14 cellular contexts compared by ENCODE assay signal in the genomic region with DNA sequence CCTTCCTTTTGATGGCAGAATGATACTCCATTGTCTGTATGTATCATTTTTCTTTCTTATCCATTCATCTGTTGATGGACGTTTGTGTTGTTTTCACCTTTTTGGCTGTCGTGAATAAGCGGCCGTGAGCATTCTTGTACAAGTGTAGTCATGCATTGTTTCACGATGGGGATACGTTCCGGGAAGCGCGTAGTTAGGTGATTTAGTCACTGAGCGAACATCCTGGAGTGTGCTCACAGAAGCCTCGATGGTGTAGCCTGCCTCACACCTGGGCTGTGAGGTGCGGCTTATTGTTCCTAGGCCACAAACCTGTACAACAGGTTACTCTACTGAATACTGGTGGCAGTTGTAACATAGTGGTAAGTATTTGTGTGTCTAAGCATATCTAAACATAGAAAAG.
A peak's percentile ranks its signal among the peaks of the same experiment; 100 is the strongest.
DNase-seq lines count a peak whose midpoint lies in the region; ATAC-seq, FAIRE-seq and TF ChIP-seq lines count a peak whose summit lies in the region.
"Had no signal": no experiment of that assay in that cellular context is flagged by ENCODE, and none has a peak within 500 bp of the region (broad histone marks: within the 10 kb centered on the region; RNA-seq: fewer than 3 reads in every experiment).

No MANE protein-coding gene starts in this region.

- H3K23ac ChIP-seq in IMR-90 (ENCODE audit: low read depth, low read length) = no peak overlapping the region

- WGBS in IMR-90 (ENCODE audit: extremely low coverage in 2 of 2, insufficient read length in 1 of 2), 2 experiments = 94% methylated on average over 9 of the region's 12 CpGs; no CpG with 5 or more reads in 1 of the 2 experiments
- 82% methylated on average over 12 of the region's 12 CpGs for WGBS in HepG2 (ENCODE audit: low lambda C conversion rate)
- 41 to 52% methylated on average over 11 to 12 of the region's 12 CpGs for WGBS in transverse colon (ENCODE audit: low coverage in 1 of 2), 2 donors

- TF ChIP-seq POLR2A in IMR-90 (IDR thresholded peaks at IDR 0.05; ENCODE audit: low read depth, low read length) = no peak
- TF ChIP-seq POLR2A in HepG2 (IDR thresholded peaks at IDR 0.05; ENCODE audit: insufficient read depth in 1 of 2, low read depth in 2 of 2, low read length in 2 of 2) = no peak
- peak; percentile 19 for TF ChIP-seq POLR2A in transverse colon (IDR thresholded peaks at IDR 0.05)

- POLR2A ChIA-PET in IMR-90 (lab: Charles Lee; ENCODE audit: unreplicated experiment) = no interaction called here
- POLR2A ChIA-PET in MCF 10A (lab: Yijun Ruan, JAX) = interaction anchor here (1.2 to 4.0 kb wide), 3 partner anchors 20 to 54 kb away, joined by 4 to 39 read pairs (median 5); no protein-coding TSS in a partner anchor
- POLR2A ChIA-PET in HepG2 (lab: Yijun Ruan, JAX) = interaction anchor here (2.5 kb wide), 1 partner anchor 32 kb away, joined by 22 read pairs; no protein-coding TSS in a partner anchor

- H3K4me3 Mint-ChIP-seq in MCF 10A (ENCODE audit: unreplicated experiment) = peak overlapping the region; percentile 39
- no peak overlapping the region for H3K4me3 Mint-ChIP-seq in osteocyte (ENCODE audit: unreplicated experiment)
- H3K4me3 Mint-ChIP-seq: activated naive CD8-positive, alpha-beta T cell; CD14-positive monocyte had no signal

- no peak for TF ChIP-seq CTCF in IMR-90 (conservative IDR thresholded peaks at IDR 0.05; ENCODE audit: low read depth, low read length)
- no peak for TF ChIP-seq CTCF in MCF 10A (IDR thresholded peaks at IDR 0.05; ENCODE audit: unreplicated experiment)
- TF ChIP-seq CTCF in HepG2 (CRISPR knock-in tag; IDR thresholded peaks at IDR 0.05) = no peak
- TF ChIP-seq CTCF in transverse colon (IDR thresholded peaks at IDR 0.05) = no peak
- no peak for TF ChIP-seq CTCF in osteocyte (IDR thresholded peaks at IDR 0.05)

- intact Hi-C loops in IMR-90 (cut with micrococcal nuclease) = loop anchor here (10.0 kb wide), 2 partner anchors 136 to 176 kb away; a partner anchor contains a TSS
- intact Hi-C loops in MCF 10A (cut with micrococcal nuclease) = loop anchor here (2.0 to 10.0 kb wide), 2 partner anchors 54 to 176 kb away; no protein-coding TSS in a partner anchor
- intact Hi-C loops in HepG2 (cut with micrococcal nuclease; ENCODE audit: unreplicated experiment) = loop anchor here (5.0 kb wide), 2 partner anchors 49 to 179 kb away; no protein-coding TSS in a partner anchor
- intact Hi-C loops in transverse colon (cut with DNase I; ENCODE audit: low total_unique reads) = no loop called here

- no peak overlapping the region for H3K14ac ChIP-seq in IMR-90 (replicated peaks; ENCODE audit: low read depth, low read length)

- H3K18ac ChIP-seq in IMR-90 (ENCODE audit: low read depth, low read length) = no peak overlapping the region

- no peak overlapping the region for H3K4ac ChIP-seq in IMR-90 (ENCODE audit: low read depth, low read length)

- H3K4me1 Mint-ChIP-seq in MCF 10A (ENCODE audit: insufficient read depth, unreplicated experiment) (peaks cover 42% of the 10 kb centered on the region), osteocyte (ENCODE audit: unreplicated experiment) (peaks cover 15% of the 10 kb centered on the region)

- no peak overlapping the region for H2BK120ac ChIP-seq in IMR-90 (ENCODE audit: low read depth, low read length)

- H2BK20ac ChIP-seq in IMR-90 (ENCODE audit: low read depth, low read length) = no peak overlapping the region

- ATAC-seq in IMR-90 (ENCODE audit: low read depth) (no peak), HepG2 (no peak)

- H3K27me3 Mint-ChIP-seq in MCF 10A (ENCODE audit: insufficient read depth, unreplicated experiment) = no peaks in the 10 kb centered on the region
- no peaks in the 10 kb centered on the region for H3K27me3 Mint-ChIP-seq in osteocyte (ENCODE audit: unreplicated experiment)
- H3K27me3 Mint-ChIP-seq: activated naive CD8-positive, alpha-beta T cell had no signal

- no peak overlapping the region for H3K9ac ChIP-seq in IMR-90 (ENCODE audit: low read depth, low read length)
- no peak overlapping the region for H3K9ac ChIP-seq in HepG2 (ENCODE audit: insufficient read depth, low read depth, low read length)

- H3K9me3 Mint-ChIP-seq in MCF 10A (ENCODE audit: unreplicated experiment) = no peaks in the 10 kb centered on the region
- H3K9me3 Mint-ChIP-seq in osteocyte (ENCODE audit: unreplicated experiment) = no peaks in the 10 kb centered on the region
- H3K9me3 Mint-ChIP-seq: CD14-positive monocyte had no signal

- H3K27me3 ChIP-seq in IMR-90 (ENCODE audit: control insufficient read depth, insufficient read depth, low read length) (no peaks in the 10 kb centered on the region), HepG2 (ENCODE audit: control insufficient read depth in 1 of 2, insufficient read depth in 2 of 2, low read length in 2 of 2) (no peaks in the 10 kb centered on the region), transverse colon (no peaks in the 10 kb centered on the region)

- no peak overlapping the region for H2AK9ac ChIP-seq in IMR-90 (replicated peaks; ENCODE audit: low read depth, low read length, poor library complexity)

- H4K8ac ChIP-seq in IMR-90 (ENCODE audit: low read depth in 2 of 2, low read length in 2 of 2) = no peak overlapping the region

- H3K36me3 ChIP-seq in IMR-90 (ENCODE audit: control insufficient read depth, insufficient read depth, low read length) (no peaks in the 10 kb centered on the region), HepG2 (replicated peaks in 1 of 2; ENCODE audit: control insufficient read depth in 1 of 2, insufficient read depth in 2 of 2, low read length in 2 of 2) (peaks cover 6 to 38% of the 10 kb centered on the region in 2 experiments), transverse colon (no peaks in the 10 kb centered on the region)

- H4K5ac ChIP-seq in IMR-90 (ENCODE audit: low read depth, low read length) = no peak overlapping the region

- BruUV-seq in IMR-90 (replicated peaks; lab: Mats Ljungman, UMichigan) (no TSS peak), MCF 10A (replicated peaks; lab: Mats Ljungman, UMichigan) (no TSS peak), HepG2 (replicated peaks; lab: Mats Ljungman, UMichigan) (no TSS peak)

- H2AFZ ChIP-seq in IMR-90 (replicated peaks; ENCODE audit: low read length, poor library complexity) (no peak overlapping the region), HepG2 (ENCODE audit: low read length) (no peak overlapping the region)

- DNase-seq in IMR-90 (no peak), MCF 10A (ENCODE audit: unreplicated experiment) (peak; percentile 91), HepG2 (ENCODE audit: low spot score) (no peak), transverse colon (peak; percentile 76), osteocyte (ENCODE audit: extremely low spot score, unreplicated experiment) (no peak), G401 (ENCODE audit: low spot score) (no peak), AML-193 (lab: John Stamatoyannopoulos, UW) (no peak)
- DNase-seq: GF-D8; hypothalamus; Kasumi-1; NCI-H187; stimulated activated CD4-positive, alpha-beta T cell treated with anti-CD3 and anti-CD28 coated beads, Interleukin-1b, Interleukin-23, amount 100 ng/mL, for 48 hours had no signal

- H3K9me1 ChIP-seq in IMR-90 (ENCODE audit: insufficient read depth, low read length) = peaks cover 37% of the 10 kb centered on the region

- 0 out of 2 replicates have a peak overlapping the region, but pooled peaks have one; percentile 35 for H2AK5ac ChIP-seq in IMR-90 (ENCODE audit: low read depth, low read length)

- no peak overlapping the region for H3K4me2 ChIP-seq in IMR-90 (ENCODE audit: low read depth, low read length)
- H3K4me2 ChIP-seq in HepG2 (ENCODE audit: low read depth, low read length) = peak overlapping the region; percentile 21; the same call in 1 of the 2 replicates

- peaks cover 49% of the 10 kb centered on the region for H4K20me1 ChIP-seq in IMR-90 (ENCODE audit: insufficient read depth, low read length)
- peaks cover 53% of the 10 kb centered on the region for H4K20me1 ChIP-seq in HepG2 (ENCODE audit: insufficient read depth, low read length)

- CTCF ChIA-PET in IMR-90 (lab: Yijun Ruan, JAX) (no interaction called here), MCF 10A (lab: Yijun Ruan, JAX) (interaction anchor here (0.6 kb wide), 1 partner anchor 12 kb away, joined by 3 read pairs; no protein-coding TSS in a partner anchor), HepG2 (lab: Yijun Ruan, JAX; ENCODE audit: low intra/inter-chr PET ratio, low total read pairs) (no interaction called here)

- peaks cover 15% of the 10 kb centered on the region for H3K36me3 Mint-ChIP-seq in MCF 10A (ENCODE audit: insufficient read depth, unreplicated experiment)
- H3K36me3 Mint-ChIP-seq in osteocyte (ENCODE audit: unreplicated experiment) = no peaks in the 10 kb centered on the region

- peaks cover 13% of the 10 kb centered on the region for H3K4me1 ChIP-seq in IMR-90 (ENCODE audit: control insufficient read depth, insufficient read depth, low read length)
- peaks cover 74% of the 10 kb centered on the region for H3K4me1 ChIP-seq in HepG2 (ENCODE audit: insufficient read depth, low read length)
- peaks cover 18 to 47% (median 35%) of the 10 kb centered on the region in 4 donors for H3K4me1 ChIP-seq in transverse colon

- FAIRE-seq in HepG2 (lab: Jason Lieb, UNC) = no peak

- H3K27ac Mint-ChIP-seq in MCF 10A (ENCODE audit: low read depth, unreplicated experiment) (peak overlapping the region; percentile 93), osteocyte (ENCODE audit: unreplicated experiment) (no peak overlapping the region)
- H3K27ac Mint-ChIP-seq: activated naive CD8-positive, alpha-beta T cell had no signal

- no peak overlapping the region for H2BK15ac ChIP-seq in IMR-90 (ENCODE audit: low read depth, low read length)

- H3K56ac ChIP-seq in IMR-90 (ENCODE audit: extremely low read depth, insufficient read depth, low read length) = no peak overlapping the region

- no peak overlapping the region for H4K91ac ChIP-seq in IMR-90 (ENCODE audit: insufficient read depth, low read depth, low read length)

- no peak overlapping the region for H2BK5ac ChIP-seq in IMR-90 (ENCODE audit: low read depth, low read length, poor library complexity, severe bottlenecking)

- H3K4me3 ChIP-seq in IMR-90 (ENCODE audit: insufficient read depth, low read depth, low read length) (no peak overlapping the region), HepG2 (replicated peaks in 1 of 3; ENCODE audit: insufficient read depth in 1 of 3, low read depth in 2 of 3, low read length in 3 of 3) (no peak overlapping the region), transverse colon (no peak overlapping the region)

- H3K27ac ChIP-seq in IMR-90 (ENCODE audit: insufficient read depth, low read length) = no peak overlapping the region
- peak overlapping the region; percentile 13 for H3K27ac ChIP-seq in HepG2 (ENCODE audit: extremely low read length, insufficient read depth, low read length)
- H3K27ac ChIP-seq in transverse colon = peak overlapping the region; percentile 79 to 88 (median 82)

- peaks cover 17 to 64% of the 10 kb centered on the region in 2 experiments for H3K79me1 ChIP-seq in IMR-90 (ENCODE audit: low read depth in 1 of 2, low read length in 2 of 2)

- in situ Hi-C loops in IMR-90 (cut with MboI; ENCODE audit: low sequenced_read_pairs) (no loop called here), HepG2 (cut with HindIII; ENCODE audit: extremely low pct_ligation_motif_present, low pct_unique_long_range_greater_than_20kb) (no loop called here), transverse colon (cut with MboI; ENCODE audit: low pct_ligation_motif_present in 1 of 4, low pct_unique_long_range_greater_than_20kb in 1 of 4, low sequenced_read_pairs in 3 of 4) (no loop called here), G401 (cut with HindIII; ENCODE audit: low sequenced_read_pairs) (no loop called here)

- H3K9me3 ChIP-seq in IMR-90 (ENCODE audit: control insufficient read depth, insufficient read depth, low read length) (no peaks in the 10 kb centered on the region), HepG2 (ENCODE audit: low read length) (no peaks in the 10 kb centered on the region), transverse colon (no peaks in the 10 kb centered on the region)

- TF ChIP-seq RAD21 in IMR-90 (IDR thresholded peaks at IDR 0.05; ENCODE audit: low read length) (no peak), HepG2 (CRISPR knock-in tag; IDR thresholded peaks at IDR 0.05) (no peak)

- H3K79me2 ChIP-seq in HepG2 (ENCODE audit: insufficient read depth, low read length) = peaks cover 63% of the 10 kb centered on the region

- dilution Hi-C loops in IMR-90 (cut with HindIII; ENCODE audit: low sequenced_read_pairs, unreplicated experiment) = no loop called here

- TF ChIP-seq EP300 in HepG2 (IDR thresholded peaks at IDR 0.05; ENCODE audit: low read depth in 2 of 2, low read length in 2 of 2) = no peak
- TF ChIP-seq EP300 in HepG2 (CRISPR knock-in tag; IDR thresholded peaks at IDR 0.05; ENCODE audit: borderline replicate concordance) = no peak
- TF ChIP-seq EP300 in transverse colon (IDR thresholded peaks at IDR 0.05; ENCODE audit: low read depth) = peak; percentile 85

Comparison
In these comparisons a context has a peak if more than half of its experiments do, and no peak if none do; other contexts are left out.
1. DNase-seq: peak in MCF 10A (single experiment) and transverse colon (single experiment); none in IMR-90 (single experiment), HepG2 (single experiment), osteocyte (single experiment), G401 (single experiment) and AML-193 (0 of 2).